10 cellular contexts compared by ENCODE assay signal in the genomic region with DNA sequence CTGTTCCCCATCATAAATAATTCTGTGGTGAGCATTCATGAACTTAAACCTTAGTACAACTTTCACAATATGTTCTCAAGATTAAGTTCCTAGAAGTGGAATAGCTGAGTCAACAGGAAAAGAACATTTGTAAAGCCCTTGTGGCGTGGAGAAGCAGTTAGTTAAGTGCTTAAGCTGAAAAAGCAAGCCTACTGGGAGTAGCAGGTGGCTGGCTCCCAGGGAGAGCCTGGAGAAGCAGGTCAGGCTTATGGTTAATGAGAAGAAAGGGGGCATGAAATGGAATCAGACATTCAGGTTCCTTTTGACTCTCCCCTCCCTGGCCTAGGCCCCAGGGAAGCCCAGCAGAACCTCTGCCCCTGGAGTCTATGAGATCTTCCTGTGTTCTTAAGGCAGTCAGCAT.
DNase-seq lines count a peak whose midpoint lies in the region; ATAC-seq and TF ChIP-seq lines count a peak whose summit lies in the region.
"Had no signal": no experiment of that assay in that cellular context is flagged by ENCODE, and none has a peak within 500 bp of the region (broad histone marks: within the 10 kb centered on the region; RNA-seq: fewer than 3 reads in every experiment).

No MANE protein-coding gene starts in this region.

- peaks cover 3 to 5% of the 10 kb centered on the region in 2 donors for H3K4me1 Mint-ChIP-seq in effector memory CD8-positive, alpha-beta T cell (ENCODE audit: low read depth in 2 of 2)

- H3K36me3 Mint-ChIP-seq in effector memory CD8-positive, alpha-beta T cell (ENCODE audit: insufficient read depth) = no peaks in the 10 kb centered on the region

- H3K27me3 Mint-ChIP-seq in effector memory CD8-positive, alpha-beta T cell = peaks cover 21 to 25% of the 10 kb centered on the region in 2 donors

- H3K27ac Mint-ChIP-seq in effector memory CD8-positive, alpha-beta T cell = no peak overlapping the region

- POLR2A ChIA-PET in RWPE1 (lab: Yijun Ruan, JAX; ENCODE audit: low non-redundant PET) = no interaction called here

- CTCF ChIA-PET in RWPE1 (lab: Yijun Ruan, JAX) = no interaction called here

- no peak overlapping the region for H3K4me3 Mint-ChIP-seq in effector memory CD8-positive, alpha-beta T cell

- ATAC-seq in effector memory CD8-positive, alpha-beta T cell (replicated peaks) = no peak
- ATAC-seq in HG02885 (IDR thresholded peaks at IDR 0.05; ENCODE audit: poor library complexity, unreplicated experiment) = no peak

- no peak for TF ChIP-seq CTCF in coronary artery (IDR thresholded peaks at IDR 0.05)
- no peak for TF ChIP-seq CTCF in RWPE1 (conservative IDR thresholded peaks at IDR 0.05; ENCODE audit: low read depth)

- peak; percentile 66 for DNase-seq in GF-D8 (lab: John Stamatoyannopoulos, UW)
- DNase-seq in NCI-H510A treated with DMSO at 0.1 percent for 48 hours (lab: John Stamatoyannopoulos, UW) = peak; percentile 25
- DNase-seq in coronary artery (ENCODE audit: low spot score) = no peak
- peak; percentile 6 for DNase-seq in midbrain (lab: John Stamatoyannopoulos, UW)
- no peak for DNase-seq in effector memory CD8-positive, alpha-beta T cell
- DNase-seq in DMS114 treated with DMSO at 0.1 percent for 48 hours (lab: John Stamatoyannopoulos, UW; ENCODE audit: unreplicated experiment) = no peak
- no peak for DNase-seq in RWPE1 (ENCODE audit: low spot score)
- DNase-seq: NCI-H187 treated with DMSO at 0.1 percent for 48 hours, T-helper 9 cell had no signal

- peak overlapping the region; percentile 69 to 74 for H3K27ac ChIP-seq in coronary artery
- no peak overlapping the region for H3K27ac ChIP-seq in RWPE1

- no peaks in the 10 kb centered on the region for H3K9me3 Mint-ChIP-seq in effector memory CD8-positive, alpha-beta T cell

- H3K4me3 ChIP-seq in coronary artery = no peak overlapping the region

Comparison
In these comparisons a context has a peak if more than half of its experiments do, and no peak if none do; other contexts are left out.
1. DNase-seq: peak in GF-D8 (single experiment), NCI-H510A treated with DMSO at 0.1 percent for 48 hours (single experiment) and midbrain (single experiment); none in coronary artery (single experiment), effector memory CD8-positive, alpha-beta T cell (0 of 3), DMS114 treated with DMSO at 0.1 percent for 48 hours (single experiment) and RWPE1 (single experiment).